ENCODE assay signal across 8 cellular contexts in the genomic region with DNA sequence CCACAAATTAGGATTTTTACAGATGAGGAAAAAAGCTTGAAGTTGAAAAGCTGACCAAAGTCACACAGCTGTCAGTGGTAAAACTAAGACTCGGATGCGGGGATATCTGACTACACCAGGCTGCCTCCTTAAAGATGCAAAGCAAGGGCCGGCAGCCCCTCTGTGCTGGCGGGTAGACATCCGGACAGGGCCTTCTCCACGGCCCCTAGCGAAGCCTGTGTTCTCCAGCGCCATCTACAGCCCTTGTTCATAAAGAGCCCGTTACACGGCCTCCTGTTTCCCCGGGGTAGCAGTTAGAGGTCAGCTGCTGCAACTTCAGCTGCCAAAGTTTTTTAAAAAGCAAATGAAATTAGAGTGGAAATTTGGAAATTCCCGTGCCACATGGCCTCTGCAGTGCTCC.
DNase-seq lines count a peak whose midpoint lies in the region; TF ChIP-seq lines count a peak whose summit lies in the region.

No MANE protein-coding gene starts in this region.

- H3K4me1 ChIP-seq in stomach, result peaks cover 0 to 5% (median 0%) of the 10 kb centered on the region in 4 donors

- TF ChIP-seq POLR2A in stomach (IDR thresholded peaks at IDR 0.05), result no peak

- DNase-seq in stimulated activated CD4-positive, alpha-beta T cell treated with anti-CD3 and anti-CD28 coated beads, Interleukin-1b, Interleukin-23, amount 100 ng/mL, for 48 hours, result peak; percentile 25
- DNase-seq in stimulated activated CD4-positive, alpha-beta T cell treated with anti-CD3 and anti-CD28 coated beads, Interleukin-4, amount 100 ng/mL, for 1 hour, result no peak
- DNase-seq in HCEC 1CT (peak; percentile 20), LHCN-M2 (ENCODE audit: low read depth) (peak; percentile 65), amygdala (lab: John Stamatoyannopoulos, UW) (peak in 30 of 56 donors; percentile 0 to 55 (median 5)), inferior parietal cortex (ENCODE audit: extremely low spot score) (peak; percentile 44), stomach (peak; percentile 41), NK-92 (lab: John Stamatoyannopoulos, UW; ENCODE audit: unreplicated experiment) (no peak)

- no peak overlapping the region for H3K27ac ChIP-seq in stomach

- 11 to 25% (median 16%) methylated on average over 12 of the region's 12 CpGs for WGBS in stomach, 5 donors

- no peaks in the 10 kb centered on the region for H3K36me3 ChIP-seq in stomach

- TF ChIP-seq CTCF in stomach (IDR thresholded peaks at IDR 0.05), result peak in 3 of 7 experiments; percentile 8 to 32 (median 25)

- intact Hi-C loops in stomach (cut with DNase I; ENCODE audit: low total_unique reads), result no loop called here

- H3K9me3 ChIP-seq in stomach, result no peaks in the 10 kb centered on the region

- H3K4me3 ChIP-seq in stomach, result no peak overlapping the region

- TF ChIP-seq EP300 in stomach (IDR thresholded peaks at IDR 0.05), result no peak

- no peaks in the 10 kb centered on the region for H3K27me3 ChIP-seq in stomach

Comparison
In these comparisons a context has a peak if more than half of its experiments do, and no peak if none do; other contexts are left out.
1. DNase-seq: peak in stimulated activated CD4-positive, alpha-beta T cell treated with anti-CD3 and anti-CD28 coated beads, Interleukin-1b, Interleukin-23, amount 100 ng/mL, for 48 hours (single experiment), HCEC 1CT (single experiment), LHCN-M2 (single experiment), amygdala (30 of 56), inferior parietal cortex (single experiment) and stomach (single experiment); none in stimulated activated CD4-positive, alpha-beta T cell treated with anti-CD3 and anti-CD28 coated beads, Interleukin-4, amount 100 ng/mL, for 1 hour (single experiment) and NK-92 (single experiment).